25 cellular contexts compared by ENCODE assay signal in genomic region chr3:72032435-72033118, GRCh38.
DNase-seq lines count a peak whose midpoint lies in the region; ATAC-seq lines count a peak whose summit lies in the region.
"Had no signal": no experiment of that assay in that cellular context is flagged by ENCODE, and none has a peak within 500 bp of the region (broad histone marks: within the 10 kb centered on the region; RNA-seq: fewer than 3 reads in every experiment).

No MANE protein-coding gene starts in this region.

- intact Hi-C loops in activated CD4-positive, alpha-beta T cell treated with anti-CD3 and anti-CD28 coated beads, Interleukin-2, amount 10 ng/mL, durations not matched to agents 24 days and 14 days (cut with micrococcal nuclease) = no loop called here
- intact Hi-C loops in left ventricle myocardium superior (cut with micrococcal nuclease) = no loop called here

- H3K36me3 Mint-ChIP-seq in activated CD4-positive, alpha-beta T cell treated with anti-CD3 and anti-CD28 coated beads, Interleukin-2, amount 10 ng/mL, durations not matched to agents 24 days and 14 days (ENCODE audit: low read depth) = no peaks in the 10 kb centered on the region
- H3K36me3 Mint-ChIP-seq: type B pancreatic cell had no signal

- no peak overlapping the region for H3K27ac Mint-ChIP-seq in activated CD4-positive, alpha-beta T cell treated with anti-CD3 and anti-CD28 coated beads, Interleukin-2, amount 10 ng/mL, durations not matched to agents 24 days and 14 days
- H3K27ac Mint-ChIP-seq: activated naive CD8-positive, alpha-beta T cell treated with anti-CD3 and anti-CD28 coated beads, Interleukin-2, amount 50 U/mL, for 24 hours; IgD-negative memory B cell; type B pancreatic cell had no signal

- H3K27me3 Mint-ChIP-seq in activated CD4-positive, alpha-beta T cell treated with anti-CD3 and anti-CD28 coated beads, Interleukin-2, amount 10 ng/mL, durations not matched to agents 24 days and 14 days = no peaks in the 10 kb centered on the region

- peak; percentile 14 for DNase-seq in activated CD4-positive, alpha-beta T cell treated with anti-CD3 and anti-CD28 coated beads for 48 hours
- no peak for DNase-seq in activated CD4-positive, alpha-beta T cell treated with anti-CD3 and anti-CD28 coated beads, Interleukin-2, amount 10 ng/mL, durations not matched to agents 24 days and 14 days
- peak; percentile 4 for DNase-seq in MV-4-11 (lab: John Stamatoyannopoulos, UW)
- no peak for DNase-seq in left ventricle myocardium superior
- DNase-seq in putamen (ENCODE audit: low spot score) = peak; percentile 84
- no peak for DNase-seq in central memory CD4-positive, alpha-beta T cell
- DNase-seq in NK-92 (lab: John Stamatoyannopoulos, UW; ENCODE audit: unreplicated experiment) = no peak
- DNase-seq: activated CD4-positive, alpha-beta T cell treated with anti-CD3 and anti-CD28 coated beads for 4 hours; activated CD8-positive, alpha-beta memory T cell treated with anti-CD3 and anti-CD28 coated beads, Interleukin-2, amount 50 U/mL, for 4 hours; activated naive CD8-positive, alpha-beta T cell treated with anti-CD3 and anti-CD28 coated beads, Interleukin-2, amount 50 U/mL, for 24 hours; body of pancreas; Calu3; EL; glutamatergic neuron; lower lobe of right lung; MM.1S; NCI-H1694 treated with DMSO at 0.1 percent for 48 hours; NCI-H226; spleen; stimulated activated CD4-positive, alpha-beta T cell treated with anti-CD3 and anti-CD28 coated beads, Interleukin-4, amount 100 ng/mL, for 4 hours; stomach had no signal

- peaks cover 29% of the 10 kb centered on the region for H3K4me1 Mint-ChIP-seq in activated CD4-positive, alpha-beta T cell treated with anti-CD3 and anti-CD28 coated beads, Interleukin-2, amount 10 ng/mL, durations not matched to agents 24 days and 14 days

- H3K4me3 Mint-ChIP-seq in activated CD4-positive, alpha-beta T cell treated with anti-CD3 and anti-CD28 coated beads, Interleukin-2, amount 10 ng/mL, durations not matched to agents 24 days and 14 days = no peak overlapping the region
- H3K4me3 Mint-ChIP-seq: activated naive CD8-positive, alpha-beta T cell treated with anti-CD3 and anti-CD28 coated beads, Interleukin-2, amount 50 U/mL, for 24 hours; type B pancreatic cell had no signal

- ATAC-seq in left ventricle myocardium superior = peak; percentile 38
- ATAC-seq in HG03571 (IDR thresholded peaks at IDR 0.05; ENCODE audit: unreplicated experiment) = no peak
- ATAC-seq: activated naive CD8-positive, alpha-beta T cell treated with anti-CD3 and anti-CD28 coated beads, Interleukin-2, amount 50 U/mL, for 24 hours; body of pancreas; lower lobe of right lung; Panc1 had no signal

- peaks cover 16% of the 10 kb centered on the region for H3K9me3 Mint-ChIP-seq in activated CD4-positive, alpha-beta T cell treated with anti-CD3 and anti-CD28 coated beads, Interleukin-2, amount 10 ng/mL, durations not matched to agents 24 days and 14 days

Comparison
In these comparisons a context has a peak if more than half of its experiments do, and no peak if none do; other contexts are left out.
1. DNase-seq: peak in activated CD4-positive, alpha-beta T cell treated with anti-CD3 and anti-CD28 coated beads for 48 hours (single experiment), MV-4-11 (single experiment) and putamen (single experiment); none in activated CD4-positive, alpha-beta T cell treated with anti-CD3 and anti-CD28 coated beads, Interleukin-2, amount 10 ng/mL, durations not matched to agents 24 days and 14 days (single experiment), left ventricle myocardium superior (single experiment), central memory CD4-positive, alpha-beta T cell (single experiment) and NK-92 (single experiment).